Comparison of ENCODE assay signal across 39 cellular contexts in the genomic region with DNA sequence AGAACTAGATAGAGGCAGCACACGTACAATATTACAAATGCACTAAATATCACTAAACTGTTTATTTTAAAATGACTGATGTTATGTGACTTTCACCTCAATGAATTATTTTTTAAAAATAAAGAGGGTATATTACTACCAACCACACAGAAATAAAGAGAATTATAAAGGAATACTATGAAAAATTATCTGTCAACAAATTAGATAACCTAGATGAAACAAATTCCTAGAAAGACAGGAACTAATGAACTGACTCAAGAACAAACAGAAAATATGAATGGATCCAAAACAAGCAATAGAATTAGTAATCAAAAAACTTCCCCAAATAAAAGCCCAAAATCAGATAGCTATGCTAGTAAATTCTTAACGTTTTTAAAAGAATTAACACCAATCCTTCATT. TPM values are rescaled to one million over a fixed set of nuclear protein-coding genes. Genes with fewer than 3 reads are reported as not detected.
"Had no signal": no experiment of that assay in that cellular context is flagged by ENCODE, and none has a peak within 500 bp of the region (broad histone marks: within the 10 kb centered on the region; RNA-seq: fewer than 3 reads in every experiment).

No MANE protein-coding gene starts in this region.

- FAIRE-seq: astrocyte, bronchial epithelial cell, colon had no signal

- H3K27ac ChIP-seq: adrenal gland, ascending aorta, body of pancreas, brain microvascular endothelial cell, breast epithelium, cardiac muscle cell had no signal

- H3K4me1 ChIP-seq: ascending aorta, body of pancreas, breast epithelium had no signal

- H3K9me3 ChIP-seq: adrenal gland, ascending aorta, body of pancreas, breast epithelium had no signal

- DNase-seq: activated effector memory CD4-positive, alpha-beta T cell treated with anti-CD3 and anti-CD28 coated beads, Interleukin-2, amount 50 U/mL, for 16 hours; activated effector memory CD4-positive, alpha-beta T cell treated with Interleukin-2 at 50 U/mL for 16 hours; activated gamma-delta T cell; activated gamma-delta T cell treated with Interleukin-2 at 50 U/mL for 16 hours; activated naive CD4-positive, alpha-beta T cell; activated naive CD4-positive, alpha-beta T cell treated with anti-CD3 and anti-CD28 coated beads for 36 hours; activated naive CD4-positive, alpha-beta T cell treated with anti-CD3 and anti-CD28 coated beads, Interleukin-2, amount 10 ng/mL, durations not matched to agents 7 days and 5 days; activated naive CD4-positive, alpha-beta T cell treated with anti-CD3 and anti-CD28 coated beads, Interleukin-2, amount 50 U/mL, for 16 hours; activated naive CD4-positive, alpha-beta T cell treated with Interleukin-2 at 50 U/mL for 16 hours; activated naive CD8-positive, alpha-beta T cell treated with anti-CD3 and anti-CD28 coated beads for 36 hours; activated naive CD8-positive, alpha-beta T cell treated with anti-CD3 and anti-CD28 coated beads, Interleukin-2, amount 10 ng/mL, durations not matched to agents 7 days and 5 days; activated naive CD8-positive, alpha-beta T cell treated with anti-CD3 and anti-CD28 coated beads, Interleukin-2, amount 50 U/mL, for 24 hours; activated T-cell treated with anti-CD3 and anti-CD28 coated beads, Interleukin-2, amount 50 U/mL, for 4 hours; activated T-cell treated with anti-CD3 and anti-CD28 coated beads, Interleukin-2, amount 50 U/mL, for 48 hours; activated T-cell treated with anti-CD3 and anti-CD28 coated beads, Interleukin-2, amount 50 U/mL, for 72 hours; adrenal gland; amniotic stem cell; amygdala; anterior cingulate cortex; aorta; body of pancreas; brain microvascular endothelial cell; caudate nucleus; central memory CD4-positive, alpha-beta T cell; cerebellar nuclear complex had no signal

- ATAC-seq: activated naive CD4-positive, alpha-beta T cell treated with anti-CD3 and anti-CD28 coated beads, Interleukin-2, amount 50 U/mL, for 72 hours; activated naive CD8-positive, alpha-beta T cell treated with anti-CD3 and anti-CD28 coated beads, Interleukin-2, amount 50 U/mL, for 24 hours; activated T-cell treated with anti-CD3 and anti-CD28 coated beads, Interleukin-2, amount 50 U/mL, for 4 hours; activated T-cell treated with anti-CD3 and anti-CD28 coated beads, Interleukin-2, amount 50 U/mL, for 72 hours; activated T-helper 17 cell treated with anti-CD3 and anti-CD28 coated beads, Interleukin-2, amount 50 U/mL, for 72 hours; body of pancreas had no signal

- H3K36me3 ChIP-seq: adrenal gland, ascending aorta, breast epithelium, cardiac muscle cell had no signal

- H3K27me3 ChIP-seq: adrenal gland, ascending aorta, body of pancreas, brain microvascular endothelial cell, breast epithelium, cardiac muscle cell had no signal

- H3K4me3 ChIP-seq: adrenal gland, ascending aorta, body of pancreas, breast epithelium, cardiac muscle cell had no signal

RNA-seq across cellular contexts. Expression of gene ZNF280B, which starts 10.3 kb away (rescaled TPM):
- total RNA-seq: ascending aorta had no signal
- polyA plus RNA-seq: aorta had no signal

RNA-seq across cellular contexts. Expression of gene ZNF280A, which starts 21.8 kb away (rescaled TPM):
- total RNA-seq: activated naive CD4-positive, alpha-beta T cell treated with anti-CD3 and anti-CD28 coated beads for 36 hours; activated naive CD4-positive, alpha-beta T cell treated with anti-CD3 and anti-CD28 coated beads, Interleukin-2, amount 50 U/mL, for 72 hours; activated naive CD8-positive, alpha-beta T cell treated with anti-CD3 and anti-CD28 coated beads for 36 hours; activated naive CD8-positive, alpha-beta T cell treated with anti-CD3 and anti-CD28 coated beads, Interleukin-2, amount 10 ng/mL, durations not matched to agents 7 days and 5 days; activated T-cell treated with anti-CD3 and anti-CD28 coated beads, Interleukin-2, amount 50 U/mL, for 4 hours; activated T-cell treated with anti-CD3 and anti-CD28 coated beads, Interleukin-2, amount 50 U/mL, for 72 hours; activated T-helper 1 cell treated with anti-CD3 and anti-CD28 coated beads, Interleukin-12 subunit alpha, Interleukin-12 subunit beta, Interleukin-2, Interleukin-4 antibody, amounts not matched to agents 30 ng/mL and 10 ng/mL and 1 ng/mL, durations not matched to agents 14 hours and 24 hours and 36 hours; activated T-helper 17 cell treated with anti-CD3 and anti-CD28 coated beads, Interleukin-2, amount 50 U/mL, for 72 hours; activated T-helper 2 cell treated with anti-CD3 and anti-CD28 coated beads, Interferon-gamma antibody, Interleukin-2, Interleukin-4, amounts not matched to agents 10 μg/mL and 5 μg/mL and 100 μg/mL, durations not matched to agents 14 hours and 24 hours and 36 hours; aorta; ascending aorta; body of pancreas; breast epithelium; bronchial epithelial cell; cardiac muscle cell; cardiac septum; cerebellum; chondrocyte had no signal
- polyA plus RNA-seq: adipose tissue, aorta, cardiac muscle cell had no signal
